11 cellular contexts compared by ENCODE assay signal in genomic region chr3:63625161-63625560, GRCh38. TPM values are rescaled to one million over a fixed set of nuclear protein-coding genes. Genes with fewer than 3 reads are reported as not detected.
DNase-seq lines count a peak whose midpoint lies in the region; ATAC-seq and TF ChIP-seq lines count a peak whose summit lies in the region.
"Had no signal": no experiment of that assay in that cellular context is flagged by ENCODE, and none has a peak within 500 bp of the region (broad histone marks: within the 10 kb centered on the region; RNA-seq: fewer than 3 reads in every experiment).

No MANE protein-coding gene starts in this region.

- intact Hi-C loops in right lobe of liver (cut with DNase I) = no loop called here

- no peaks in the 10 kb centered on the region for H3K9me3 ChIP-seq in right lobe of liver
- H3K9me3 ChIP-seq: BE2C had no signal

- CTCF ChIA-PET in activated naive CD4-positive, alpha-beta T cell treated with anti-CD3 and anti-CD28 coated beads, Interleukin-2, amount 10 ng/mL, durations not matched to agents 7 days and 5 days (lab: Charles Lee) = no interaction called here

- no peak for ATAC-seq in right lobe of liver
- no peak for ATAC-seq in GM19324 (IDR thresholded peaks at IDR 0.05; ENCODE audit: low FRiP score, unreplicated experiment)
- ATAC-seq: activated CD4-positive, alpha-beta T cell treated with anti-CD3 and anti-CD28 coated beads for 36 hours had no signal

- no peak for TF ChIP-seq CTCF in right lobe of liver (IDR thresholded peaks at IDR 0.05)

- H3K27ac Mint-ChIP-seq in activated naive CD4-positive, alpha-beta T cell treated with anti-CD3 and anti-CD28 coated beads, Interleukin-2, amount 10 ng/mL, durations not matched to agents 7 days and 5 days = no peak overlapping the region
- H3K27ac Mint-ChIP-seq: activated CD4-positive, alpha-beta T cell treated with anti-CD3 and anti-CD28 coated beads for 36 hours had no signal

- H3K27me3 Mint-ChIP-seq in activated naive CD4-positive, alpha-beta T cell treated with anti-CD3 and anti-CD28 coated beads, Interleukin-2, amount 10 ng/mL, durations not matched to agents 7 days and 5 days = no peaks in the 10 kb centered on the region
- H3K27me3 Mint-ChIP-seq: activated CD4-positive, alpha-beta T cell treated with anti-CD3 and anti-CD28 coated beads for 36 hours had no signal

- H3K36me3 Mint-ChIP-seq in activated naive CD4-positive, alpha-beta T cell treated with anti-CD3 and anti-CD28 coated beads, Interleukin-2, amount 10 ng/mL, durations not matched to agents 7 days and 5 days = no peaks in the 10 kb centered on the region

- H3K4me3 ChIP-seq in right lobe of liver = no peak overlapping the region

- no peaks in the 10 kb centered on the region for H3K36me3 ChIP-seq in right lobe of liver
- H3K36me3 ChIP-seq: BE2C had no signal

- TF ChIP-seq POLR2A in right lobe of liver (IDR thresholded peaks at IDR 0.05) = no peak

- no peaks in the 10 kb centered on the region for H3K9me3 Mint-ChIP-seq in activated naive CD4-positive, alpha-beta T cell treated with anti-CD3 and anti-CD28 coated beads, Interleukin-2, amount 10 ng/mL, durations not matched to agents 7 days and 5 days

- no peak overlapping the region for H3K27ac ChIP-seq in epithelial cell of prostate
- no peak overlapping the region for H3K27ac ChIP-seq in right lobe of liver

- DNase-seq in NCI-H82 (lab: John Stamatoyannopoulos, UW) (peak; percentile 2), NCI-H82 treated with DMSO at 0.1 percent for 48 hours (lab: John Stamatoyannopoulos, UW; ENCODE audit: unreplicated experiment) (no peak), NCI-H748 (lab: John Stamatoyannopoulos, UW; ENCODE audit: unreplicated experiment) (peak; percentile 75), epithelial cell of prostate (ENCODE audit: low read depth, low spot score) (peak; percentile 59), smooth muscle cell of the brain vasculature (ENCODE audit: low read depth, low spot score) (peak; percentile 18), right lobe of liver (no peak)
- no peak for DNase-seq in activated naive CD4-positive, alpha-beta T cell treated with anti-CD3 and anti-CD28 coated beads, Interleukin-2, amount 10 ng/mL, durations not matched to agents 7 days and 5 days
- DNase-seq: activated CD4-positive, alpha-beta T cell treated with anti-CD3 and anti-CD28 coated beads for 36 hours; BE2C had no signal

- no peaks in the 10 kb centered on the region for H3K4me1 Mint-ChIP-seq in activated naive CD4-positive, alpha-beta T cell treated with anti-CD3 and anti-CD28 coated beads, Interleukin-2, amount 10 ng/mL, durations not matched to agents 7 days and 5 days
- H3K4me1 Mint-ChIP-seq: activated CD4-positive, alpha-beta T cell treated with anti-CD3 and anti-CD28 coated beads for 36 hours had no signal

- 12% methylated on average over 4 of the region's 4 CpGs for WGBS in right lobe of liver (ENCODE audit: insufficient coverage, low coverage, low lambda C conversion rate, missing lambda C conversion rate)

- no peaks in the 10 kb centered on the region for H3K27me3 ChIP-seq in right lobe of liver

- H3K4me3 Mint-ChIP-seq in activated naive CD4-positive, alpha-beta T cell treated with anti-CD3 and anti-CD28 coated beads, Interleukin-2, amount 10 ng/mL, durations not matched to agents 7 days and 5 days = no peak overlapping the region
- H3K4me3 Mint-ChIP-seq: activated CD4-positive, alpha-beta T cell treated with anti-CD3 and anti-CD28 coated beads for 36 hours had no signal

- H3K4me1 ChIP-seq in right lobe of liver = no peaks in the 10 kb centered on the region
- H3K4me1 ChIP-seq: BE2C had no signal

RNA-seq across cellular contexts. Expression of gene SNTN, which starts 27.3 kb away (rescaled TPM):
- total RNA-seq in right lobe of liver = not detected
- total RNA-seq: activated CD4-positive, alpha-beta T cell treated with anti-CD3 and anti-CD28 coated beads for 36 hours; subcutaneous adipose tissue had no signal

Comparison
In these comparisons a context has a peak if more than half of its experiments do, and no peak if none do; other contexts are left out.
1. DNase-seq: peak in NCI-H82 (single experiment), NCI-H748 (single experiment), epithelial cell of prostate (single experiment) and smooth muscle cell of the brain vasculature (single experiment); none in NCI-H82 treated with DMSO at 0.1 percent for 48 hours (single experiment), right lobe of liver (0 of 3) and activated naive CD4-positive, alpha-beta T cell treated with anti-CD3 and anti-CD28 coated beads, Interleukin-2, amount 10 ng/mL, durations not matched to agents 7 days and 5 days (single experiment).